Comparison of ENCODE assay signal across 33 cellular contexts in the genomic region with DNA sequence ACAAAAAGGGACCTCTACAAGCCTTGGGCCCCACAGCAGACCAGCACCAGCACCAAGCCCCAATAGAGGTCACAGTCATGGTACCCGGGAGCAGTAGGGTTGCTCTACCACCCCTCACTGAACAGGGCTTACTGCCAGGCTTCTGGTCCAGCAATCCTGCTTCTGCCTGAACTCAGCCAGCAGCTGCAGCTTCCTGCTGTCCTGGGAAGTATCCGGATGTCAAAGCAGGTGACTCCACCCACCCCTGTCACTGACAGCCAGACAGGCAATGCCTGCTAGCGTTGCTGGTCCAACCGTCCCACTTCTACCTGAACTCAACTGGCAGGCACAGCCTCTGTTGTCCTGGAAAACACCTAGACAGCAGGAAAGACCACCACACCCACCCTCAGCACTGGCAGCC. TPM values are rescaled to one million over a fixed set of nuclear protein-coding genes. Genes with fewer than 3 reads are reported as not detected.
"Had no signal": no experiment of that assay in that cellular context is flagged by ENCODE, and none has a peak within 500 bp of the region (broad histone marks: within the 10 kb centered on the region; RNA-seq: fewer than 3 reads in every experiment).

No MANE protein-coding gene starts in this region.

- H3K9ac ChIP-seq: SK-N-SH had no signal

- FAIRE-seq: K562, RCC 7860, TTC549 had no signal

- H3K9me3 ChIP-seq: ascending aorta, SJSA1, SK-N-SH had no signal

- DNase-seq: activated CD4-positive, alpha-beta T cell treated with anti-CD3 and anti-CD28 coated beads for 36 hours; activated CD4-positive, alpha-beta T cell treated with anti-CD3 and anti-CD28 coated beads, Interleukin-2, amount 10 ng/mL, durations not matched to agents 7 days and 5 days; activated CD4-positive, alpha-beta T cell treated with anti-CD3 and anti-CD28 coated beads, Interleukin-2, amount 50 U/mL, for 48 hours; activated CD8-positive, alpha-beta T cell treated with anti-CD3 and anti-CD28 coated beads, Interleukin-2, amount 10 ng/mL, durations not matched to agents 7 days and 5 days; activated gamma-delta T cell; activated naive CD4-positive, alpha-beta T cell treated with Interleukin-2 at 50 U/mL for 16 hours; activated naive CD8-positive, alpha-beta T cell treated with anti-CD3 and anti-CD28 coated beads, Interleukin-2, amount 10 ng/mL, durations not matched to agents 7 days and 5 days; activated T-cell treated with anti-CD3 and anti-CD28 coated beads, Interleukin-2, amount 50 U/mL, for 24 hours; amygdala; NCI-H1105; NCI-H1436; NCI-H1694; NCI-H1930; NCI-H2081 treated with DMSO at 0.1 percent for 48 hours; NCI-H345; NCI-H524 treated with DMSO at 0.1 percent for 48 hours; NK-92 treated with Interleukin-12 subunit alpha and Interleukin-12 subunit beta, amount 100 ng/mL, for 24 hours; PC-9; SK-N-SH had no signal

- ATAC-seq: activated CD4-positive, alpha-beta T cell treated with anti-CD3 and anti-CD28 coated beads for 36 hours; activated CD4-positive, CD25-positive, alpha-beta regulatory T cell treated with anti-CD3 and anti-CD28 coated beads, Interleukin-2, amount 50 U/mL, for 24 hours; activated CD8-positive, alpha-beta T cell treated with anti-CD3 and anti-CD28 coated beads, Interleukin-2, amount 10 ng/mL, durations not matched to agents 7 days and 5 days; K562; Right ventricle myocardium inferior had no signal

- H3K27me3 Mint-ChIP-seq: activated CD4-positive, alpha-beta T cell treated with anti-CD3 and anti-CD28 coated beads, Interleukin-2, amount 10 ng/mL, durations not matched to agents 7 days and 5 days; activated naive CD4-positive, alpha-beta T cell treated with anti-CD3 and anti-CD28 coated beads, Interleukin-2, amount 50 U/mL, for 24 hours; activated naive CD8-positive, alpha-beta T cell treated with anti-CD3 and anti-CD28 coated beads, Interleukin-2, amount 10 ng/mL, durations not matched to agents 7 days and 5 days had no signal

- H2AFZ ChIP-seq: PC-9 had no signal

- H3K27me3 ChIP-seq: ascending aorta, cardiac muscle cell, SJSA1 had no signal

- H3K4me3 Mint-ChIP-seq: activated CD4-positive, alpha-beta T cell treated with anti-CD3 and anti-CD28 coated beads for 36 hours; activated CD4-positive, alpha-beta T cell treated with anti-CD3 and anti-CD28 coated beads, Interleukin-2, amount 10 ng/mL, durations not matched to agents 7 days and 5 days; activated CD8-positive, alpha-beta T cell treated with anti-CD3 and anti-CD28 coated beads, Interleukin-2, amount 10 ng/mL, durations not matched to agents 7 days and 5 days; activated naive CD4-positive, alpha-beta T cell treated with anti-CD3 and anti-CD28 coated beads, Interleukin-2, amount 50 U/mL, for 24 hours; activated naive CD8-positive, alpha-beta T cell treated with anti-CD3 and anti-CD28 coated beads, Interleukin-2, amount 10 ng/mL, durations not matched to agents 7 days and 5 days; activated T-cell treated with anti-CD3 and anti-CD28 coated beads, Interleukin-2, amount 50 U/mL, for 24 hours; T-helper 1 cell treated with Interleukin-12 subunit alpha and Interleukin-12 subunit beta and Interleukin-4 antibody, amounts not matched to agents 30 μg/mL and 1 μg/mL, for 36 hours; T-helper 2 cell treated with Interferon-gamma antibody and Interleukin-4, amounts not matched to agents 5 μg/mL and 100 μg/mL, for 36 hours had no signal

- H3K4me3 ChIP-seq: ascending aorta, cardiac muscle cell, K562, PC-9, SJSA1 had no signal

- H3K27ac Mint-ChIP-seq: activated CD4-positive, alpha-beta T cell treated with anti-CD3 and anti-CD28 coated beads for 36 hours; activated CD4-positive, alpha-beta T cell treated with anti-CD3 and anti-CD28 coated beads, Interleukin-2, amount 10 ng/mL, durations not matched to agents 7 days and 5 days; activated CD8-positive, alpha-beta T cell treated with anti-CD3 and anti-CD28 coated beads, Interleukin-2, amount 10 ng/mL, durations not matched to agents 7 days and 5 days; activated naive CD4-positive, alpha-beta T cell treated with anti-CD3 and anti-CD28 coated beads, Interleukin-2, amount 50 U/mL, for 24 hours; activated naive CD8-positive, alpha-beta T cell treated with anti-CD3 and anti-CD28 coated beads, Interleukin-2, amount 10 ng/mL, durations not matched to agents 7 days and 5 days; activated T-cell treated with anti-CD3 and anti-CD28 coated beads, Interleukin-2, amount 50 U/mL, for 24 hours; activated T-helper 2 cell treated with anti-CD3 and anti-CD28 coated beads, Interferon-gamma antibody, Interleukin-2, Interleukin-4, amounts not matched to agents 10 μg/mL and 5 μg/mL and 100 μg/mL, durations not matched to agents 14 hours and 24 hours and 36 hours; T-helper 1 cell treated with Interleukin-12 subunit alpha and Interleukin-12 subunit beta and Interleukin-4 antibody, amounts not matched to agents 30 μg/mL and 1 μg/mL, for 36 hours; T-helper 2 cell treated with Interferon-gamma antibody and Interleukin-4, amounts not matched to agents 5 μg/mL and 100 μg/mL, for 36 hours had no signal

- H3K36me3 Mint-ChIP-seq: activated naive CD8-positive, alpha-beta T cell treated with anti-CD3 and anti-CD28 coated beads, Interleukin-2, amount 10 ng/mL, durations not matched to agents 7 days and 5 days had no signal

- H3K4me1 ChIP-seq: ascending aorta, SJSA1 had no signal

- H3K4me1 Mint-ChIP-seq: activated CD4-positive, alpha-beta T cell treated with anti-CD3 and anti-CD28 coated beads for 36 hours; activated CD4-positive, alpha-beta T cell treated with anti-CD3 and anti-CD28 coated beads, Interleukin-2, amount 10 ng/mL, durations not matched to agents 7 days and 5 days; activated naive CD4-positive, alpha-beta T cell treated with anti-CD3 and anti-CD28 coated beads, Interleukin-2, amount 50 U/mL, for 24 hours; activated naive CD8-positive, alpha-beta T cell treated with anti-CD3 and anti-CD28 coated beads, Interleukin-2, amount 10 ng/mL, durations not matched to agents 7 days and 5 days had no signal

- H3K36me3 ChIP-seq: ascending aorta, cardiac muscle cell, SJSA1 had no signal

- H3K27ac ChIP-seq: ascending aorta, cardiac muscle cell, PC-9, RWPE1, SJSA1 had no signal

- H3K4me2 ChIP-seq: PC-9, SK-N-SH had no signal

RNA-seq across cellular contexts. Expression of gene PCSK2, which starts 47.0 kb away (rescaled TPM):
- total RNA-seq: activated CD4-positive, alpha-beta T cell treated with anti-CD3 and anti-CD28 coated beads for 36 hours; activated CD4-positive, alpha-beta T cell treated with anti-CD3 and anti-CD28 coated beads, Interleukin-2, amount 10 ng/mL, durations not matched to agents 7 days and 5 days; activated CD8-positive, alpha-beta T cell treated with anti-CD3 and anti-CD28 coated beads, Interleukin-2, amount 10 ng/mL, durations not matched to agents 7 days and 5 days; activated naive CD8-positive, alpha-beta T cell treated with anti-CD3 and anti-CD28 coated beads, Interleukin-2, amount 10 ng/mL, durations not matched to agents 7 days and 5 days; activated T-helper 2 cell treated with anti-CD3 and anti-CD28 coated beads, Interferon-gamma antibody, Interleukin-2, Interleukin-4, amounts not matched to agents 10 μg/mL and 5 μg/mL and 100 μg/mL, durations not matched to agents 14 hours and 24 hours and 36 hours; ascending aorta; OCI-LY7; PC-9; SJSA1 had no signal
- polyA plus RNA-seq: SK-N-SH had no signal
